In genomic region chr19:4541806-4542145, GRCh38 we compare ENCODE assay signal across 5 cellular contexts. TPM values are rescaled to one million over a fixed set of nuclear protein-coding genes. Genes with fewer than 3 reads are reported as not detected.
"Had no signal": no experiment of that assay in that cellular context is flagged by ENCODE, and none has a peak within 500 bp of the region (broad histone marks: within the 10 kb centered on the region; RNA-seq: fewer than 3 reads in every experiment).

No MANE protein-coding gene starts in this region.

RNA-seq across cellular contexts. Expression of gene LRG1, which starts 1.9 kb away (rescaled TPM):
- total RNA-seq: mammary epithelial cell; naive thymus-derived CD8-positive, alpha-beta T cell; occipital lobe; osteocyte had no signal

RNA-seq across cellular contexts. Expression of gene PLIN5, which starts 6.8 kb away (rescaled TPM):
- total RNA-seq: kidney epithelial cell, osteocyte had no signal

RNA-seq across cellular contexts. Expression of gene PLIN4, which starts 23.5 kb away (rescaled TPM):
- total RNA-seq: osteocyte had no signal
